In the genomic region with DNA sequence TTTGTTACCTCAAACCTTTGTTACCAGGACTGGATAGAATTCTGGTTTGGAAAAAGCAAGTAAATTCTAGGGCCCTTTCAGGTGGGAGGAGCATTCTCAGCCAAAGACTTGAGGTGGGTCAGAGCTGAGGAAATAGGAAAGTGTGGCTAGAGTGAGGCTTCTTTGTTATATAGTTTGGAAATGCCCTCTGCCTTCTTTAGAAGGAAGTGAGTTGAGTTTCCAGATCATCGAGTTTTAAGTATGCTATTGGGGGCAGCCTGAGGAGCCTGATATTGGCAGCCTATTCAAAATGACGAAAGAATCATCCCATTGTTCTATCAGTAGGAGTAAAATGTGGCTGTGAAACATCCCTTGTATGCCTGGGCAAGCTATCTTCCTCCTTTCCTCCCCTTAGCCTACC, we compare ENCODE assay signal across 3 cellular contexts.
TF ChIP-seq lines count a peak whose summit lies in the region.

No MANE protein-coding gene starts in this region.

TF ChIP-seq in GM23338, 12 proteins besides CTCF, POLR2A, EP300 and RAD21 (continued from another document):
- TF ChIP-seq, protein P1, sequence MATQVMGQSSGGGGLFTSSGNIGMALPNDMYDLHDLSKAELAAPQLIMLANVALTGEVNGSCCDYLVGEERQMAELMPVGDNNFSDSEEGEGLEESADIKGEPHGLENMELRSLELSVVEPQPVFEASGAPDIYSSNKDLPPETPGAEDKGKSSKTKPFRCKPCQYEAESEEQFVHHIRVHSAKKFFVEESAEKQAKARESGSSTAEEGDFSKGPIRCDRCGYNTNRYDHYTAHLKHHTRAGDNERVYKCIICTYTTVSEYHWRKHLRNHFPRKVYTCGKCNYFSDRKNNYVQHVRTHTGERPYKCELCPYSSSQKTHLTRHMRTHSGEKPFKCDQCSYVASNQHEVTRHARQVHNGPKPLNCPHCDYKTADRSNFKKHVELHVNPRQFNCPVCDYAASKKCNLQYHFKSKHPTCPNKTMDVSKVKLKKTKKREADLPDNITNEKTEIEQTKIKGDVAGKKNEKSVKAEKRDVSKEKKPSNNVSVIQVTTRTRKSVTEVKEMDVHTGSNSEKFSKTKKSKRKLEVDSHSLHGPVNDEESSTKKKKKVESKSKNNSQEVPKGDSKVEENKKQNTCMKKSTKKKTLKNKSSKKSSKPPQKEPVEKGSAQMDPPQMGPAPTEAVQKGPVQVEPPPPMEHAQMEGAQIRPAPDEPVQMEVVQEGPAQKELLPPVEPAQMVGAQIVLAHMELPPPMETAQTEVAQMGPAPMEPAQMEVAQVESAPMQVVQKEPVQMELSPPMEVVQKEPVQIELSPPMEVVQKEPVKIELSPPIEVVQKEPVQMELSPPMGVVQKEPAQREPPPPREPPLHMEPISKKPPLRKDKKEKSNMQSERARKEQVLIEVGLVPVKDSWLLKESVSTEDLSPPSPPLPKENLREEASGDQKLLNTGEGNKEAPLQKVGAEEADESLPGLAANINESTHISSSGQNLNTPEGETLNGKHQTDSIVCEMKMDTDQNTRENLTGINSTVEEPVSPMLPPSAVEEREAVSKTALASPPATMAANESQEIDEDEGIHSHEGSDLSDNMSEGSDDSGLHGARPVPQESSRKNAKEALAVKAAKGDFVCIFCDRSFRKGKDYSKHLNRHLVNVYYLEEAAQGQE (IDR thresholded peaks at IDR 0.05; ENCODE audit: unreplicated experiment): no peak
- no peak for TF ChIP-seq EZH2 (IDR thresholded peaks at IDR 0.05; ENCODE audit: low read depth, unreplicated experiment)
- TF ChIP-seq CREB1 (CRISPR knock-in tag; IDR thresholded peaks at IDR 0.05; ENCODE audit: low read depth): no peak
- no peak for TF ChIP-seq EZH2phosphoT487 (IDR thresholded peaks at IDR 0.05; ENCODE audit: unreplicated experiment)

TF ChIP-seq in WTC11, 78 proteins besides CTCF, POLR2A, EP300 and RAD21:
- TF ChIP-seq AR (CRISPR knock-in tag; IDR thresholded peaks at IDR 0.05) (no peak), JAZF1 (CRISPR knock-in tag; IDR thresholded peaks at IDR 0.05) (no peak), ZNF671 (CRISPR knock-in tag; IDR thresholded peaks at IDR 0.05) (no peak), PREB (CRISPR knock-in tag; IDR thresholded peaks at IDR 0.05; ENCODE audit: borderline replicate concordance) (no peak), ATF6 (CRISPR knock-in tag; IDR thresholded peaks at IDR 0.05) (no peak)
- TF ChIP-seq, protein P2, sequence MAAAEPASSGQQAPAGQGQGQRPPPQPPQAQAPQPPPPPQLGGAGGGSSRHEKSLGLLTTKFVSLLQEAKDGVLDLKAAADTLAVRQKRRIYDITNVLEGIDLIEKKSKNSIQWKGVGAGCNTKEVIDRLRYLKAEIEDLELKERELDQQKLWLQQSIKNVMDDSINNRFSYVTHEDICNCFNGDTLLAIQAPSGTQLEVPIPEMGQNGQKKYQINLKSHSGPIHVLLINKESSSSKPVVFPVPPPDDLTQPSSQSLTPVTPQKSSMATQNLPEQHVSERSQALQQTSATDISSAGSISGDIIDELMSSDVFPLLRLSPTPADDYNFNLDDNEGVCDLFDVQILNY (CRISPR knock-in tag; IDR thresholded peaks at IDR 0.05): no peak

TF ChIP-seq in SK-N-SH treated with all-trans-retinoic acid at 6 μM for 48 hours, 23 proteins besides CTCF, POLR2A, EP300 and RAD21 (continued from another document):
- TF ChIP-seq, protein P3, sequence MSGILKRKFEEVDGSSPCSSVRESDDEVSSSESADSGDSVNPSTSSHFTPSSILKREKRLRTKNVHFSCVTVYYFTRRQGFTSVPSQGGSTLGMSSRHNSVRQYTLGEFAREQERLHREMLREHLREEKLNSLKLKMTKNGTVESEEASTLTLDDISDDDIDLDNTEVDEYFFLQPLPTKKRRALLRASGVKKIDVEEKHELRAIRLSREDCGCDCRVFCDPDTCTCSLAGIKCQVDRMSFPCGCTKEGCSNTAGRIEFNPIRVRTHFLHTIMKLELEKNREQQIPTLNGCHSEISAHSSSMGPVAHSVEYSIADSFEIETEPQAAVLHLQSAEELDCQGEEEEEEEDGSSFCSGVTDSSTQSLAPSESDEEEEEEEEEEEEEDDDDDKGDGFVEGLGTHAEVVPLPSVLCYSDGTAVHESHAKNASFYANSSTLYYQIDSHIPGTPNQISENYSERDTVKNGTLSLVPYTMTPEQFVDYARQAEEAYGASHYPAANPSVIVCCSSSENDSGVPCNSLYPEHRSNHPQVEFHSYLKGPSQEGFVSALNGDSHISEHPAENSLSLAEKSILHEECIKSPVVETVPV (CRISPR knock-in tag; IDR thresholded peaks at IDR 0.05): no peak
- no peak for TF ChIP-seq CREB5 (CRISPR knock-in tag; IDR thresholded peaks at IDR 0.05; ENCODE audit: low read depth)
